ENCODE assay signal across 8 cellular contexts in genomic region chr1:112803906-112804762, GRCh38.
DNase-seq lines count a peak whose midpoint lies in the region; TF ChIP-seq lines count a peak whose summit lies in the region.

No MANE protein-coding gene starts in this region.

- H3K4me3 ChIP-seq in GM23248 (no peak overlapping the region), brain microvascular endothelial cell (ENCODE audit: low read depth, low read length) (no peak overlapping the region), vagina (no peak overlapping the region)

- H3K4me1 ChIP-seq in GM23248 (ENCODE audit: insufficient read depth) (0 out of 2 replicates have a peak, but pooled peaks cover 3% of the 10 kb centered on the region), vagina (no peaks in the 10 kb centered on the region)

- H3K36me3 ChIP-seq in GM23248 (ENCODE audit: low read depth) (no peaks in the 10 kb centered on the region), brain microvascular endothelial cell (replicated peaks) (no peaks in the 10 kb centered on the region), vagina (no peaks in the 10 kb centered on the region)

- 58 to 60% methylated on average over 10 of the region's 10 CpGs for WGBS in GM23248 (ENCODE audit: low coverage in 1 of 2, low lambda C conversion rate in 2 of 2, missing lambda C conversion rate in 2 of 2), 2 experiments

- H2AFZ ChIP-seq in GM23248 = no peak overlapping the region

- H3K27ac ChIP-seq in GM23248 (no peak overlapping the region), brain microvascular endothelial cell (no peak overlapping the region), vagina (no peak overlapping the region)

- no peaks in the 10 kb centered on the region for H3K79me2 ChIP-seq in GM23248 (ENCODE audit: insufficient read depth)

- TF ChIP-seq CTCF in brain microvascular endothelial cell (IDR thresholded peaks at IDR 0.05; ENCODE audit: low read depth, low read length, missing control alignments) (peak; percentile 93), vagina (IDR thresholded peaks at IDR 0.05) (peak in 1 of 3 experiments; percentile 19)

- H4K20me1 ChIP-seq in GM23248 (ENCODE audit: insufficient read depth) = no peaks in the 10 kb centered on the region

- in situ Hi-C loops in GM23248 (cut with MboI) = no loop called here
- in situ Hi-C loops in brain microvascular endothelial cell (cut with HindIII; ENCODE audit: low pct_ligation_motif_present, low sequenced_read_pairs) = no loop called here

- intact Hi-C loops in vagina (cut with DNase I) = loop anchor here (10.0 kb wide), 1 partner anchor 251 kb away; no protein-coding TSS in a partner anchor

- no peak for TF ChIP-seq POLR2A in vagina (IDR thresholded peaks at IDR 0.05)

- H3F3A ChIP-seq in GM23248 (ENCODE audit: insufficient read depth) = no peaks in the 10 kb centered on the region

- H3K9me3 ChIP-seq in GM23248 (ENCODE audit: low read depth) = no peaks in the 10 kb centered on the region
- H3K9me3 ChIP-seq in vagina = no peaks in the 10 kb centered on the region

- DNase-seq in DMS153 treated with DMSO at 0.1 percent for 48 hours (lab: John Stamatoyannopoulos, UW; ENCODE audit: unreplicated experiment) = peak; percentile 27
- peak; percentile 85 for DNase-seq in GM23248
- DNase-seq in NCI-H1105 (lab: John Stamatoyannopoulos, UW) = peak; percentile 25
- peak; percentile 11 for DNase-seq in T-helper 9 cell
- peak; percentile 56 for DNase-seq in brain microvascular endothelial cell
- DNase-seq in inferior parietal cortex (ENCODE audit: extremely low spot score) = peak; percentile 68
- DNase-seq in stimulated activated CD4-positive, alpha-beta T cell treated with anti-CD3 and anti-CD28 coated beads, Interleukin-12 subunit alpha, Interleukin-12 subunit beta, amount 100 ng/mL, for 48 hours (ENCODE audit: low read depth in 2 of 3, low spot score in 1 of 3) = peak; percentile 41 to 49 (median 48)
- no peak for DNase-seq in vagina (ENCODE audit: extremely low spot score in 2 of 2)

- no peak overlapping the region for H3K9ac ChIP-seq in GM23248

- H3K4me2 ChIP-seq in GM23248 (ENCODE audit: unreplicated experiment) = no peak overlapping the region

- H3K9me2 ChIP-seq in GM23248 (ENCODE audit: insufficient read depth) = no peaks in the 10 kb centered on the region

- H3K27me3 ChIP-seq in GM23248 (replicated peaks; ENCODE audit: insufficient read depth) = no peaks in the 10 kb centered on the region
- H3K27me3 ChIP-seq in brain microvascular endothelial cell (replicated peaks) = peaks cover 2% of the 10 kb centered on the region
- no peaks in the 10 kb centered on the region for H3K27me3 ChIP-seq in vagina

Comparison
In these comparisons a context has a peak if more than half of its experiments do, and no peak if none do; other contexts are left out.
1. DNase-seq: peak in DMS153 treated with DMSO at 0.1 percent for 48 hours (single experiment), GM23248 (single experiment), NCI-H1105 (single experiment), T-helper 9 cell (single experiment), brain microvascular endothelial cell (single experiment), inferior parietal cortex (single experiment) and stimulated activated CD4-positive, alpha-beta T cell treated with anti-CD3 and anti-CD28 coated beads, Interleukin-12 subunit alpha, Interleukin-12 subunit beta, amount 100 ng/mL, for 48 hours (3 of 3); none in vagina (0 of 2).